Comparison of ENCODE assay signal across 18 cellular contexts in the genomic region with DNA sequence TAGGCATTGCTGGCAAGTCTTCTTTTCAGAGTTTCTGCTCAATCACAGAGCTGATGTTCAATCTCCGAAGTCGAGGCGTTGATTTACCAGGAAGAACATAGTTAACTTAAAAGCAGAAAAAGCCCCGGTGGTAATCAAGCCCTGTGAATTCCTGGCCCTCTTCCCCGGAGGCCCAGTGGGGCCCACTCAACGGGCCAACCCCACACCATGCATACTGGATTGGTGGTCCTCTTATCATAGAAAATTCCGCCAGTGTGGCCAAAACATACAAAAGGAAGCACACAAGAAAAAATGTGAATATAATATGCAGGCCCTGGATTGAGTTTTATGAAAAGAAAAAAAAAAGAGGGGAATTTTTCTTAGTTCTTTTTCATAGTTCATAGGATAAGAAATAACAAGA.
DNase-seq lines count a peak whose midpoint lies in the region; ATAC-seq and TF ChIP-seq lines count a peak whose summit lies in the region.
"Had no signal": no experiment of that assay in that cellular context is flagged by ENCODE, and none has a peak within 500 bp of the region (broad histone marks: within the 10 kb centered on the region; RNA-seq: fewer than 3 reads in every experiment).

No MANE protein-coding gene starts in this region.

- TF ChIP-seq CTCF in choroid plexus epithelial cell (conservative IDR thresholded peaks at IDR 0.05; ENCODE audit: low read depth, low read length): no peak

- H3K27me3 ChIP-seq in SJSA1 (replicated peaks): no peaks in the 10 kb centered on the region
- H3K27me3 ChIP-seq: BE2C had no signal

- H3K4me3 ChIP-seq in SJSA1 (no peak overlapping the region), choroid plexus epithelial cell (ENCODE audit: low read depth, low read length) (no peak overlapping the region)

- peak in 1 of 2 experiments; percentile 18 for DNase-seq in SJSA1 (ENCODE audit: low read depth in 1 of 2, low spot score in 2 of 2)
- peak; percentile 55 for DNase-seq in choroid plexus epithelial cell (ENCODE audit: low read depth)
- DNase-seq in left ventricle myocardium superior: peak; percentile 35
- DNase-seq in posterior vena cava (ENCODE audit: low spot score): peak; percentile 68
- DNase-seq in GM19240 (ENCODE audit: insufficient read length, low spot score): no peak
- no peak for DNase-seq in superior temporal gyrus (ENCODE audit: extremely low spot score)
- no peak for DNase-seq in glomerular visceral epithelial cell (ENCODE audit: extremely low spot score)
- no peak for DNase-seq in caudate nucleus (lab: John Stamatoyannopoulos, UW)
- DNase-seq: BE2C; CD4-positive, CD25-positive, alpha-beta regulatory T cell; COR-L47; GOT3; IMR-90; NCI-H1417 treated with DMSO at 0.1 percent for 48 hours; NCI-H187 treated with DMSO at 0.1 percent for 48 hours; NCI-H345; NCI-H524 treated with DMSO at 0.1 percent for 48 hours had no signal

- no peaks in the 10 kb centered on the region for H3K36me3 ChIP-seq in SJSA1
- H3K36me3 ChIP-seq: BE2C had no signal

- H3K9me3 ChIP-seq in SJSA1 (replicated peaks): no peaks in the 10 kb centered on the region
- H3K9me3 ChIP-seq: BE2C had no signal

- H3K27ac ChIP-seq in SJSA1 (peak overlapping the region; percentile 22; the same call in 1 of the 2 replicates), caudate nucleus (ENCODE audit: low read depth, low read length) (no peak overlapping the region)

- ATAC-seq in left ventricle myocardium superior: peak; percentile 46
- ATAC-seq: HCT116 had no signal

- H3K4me1 ChIP-seq in SJSA1 (replicated peaks): peaks cover 7% of the 10 kb centered on the region; the same call in 1 of the 2 replicates
- H3K4me1 ChIP-seq: BE2C had no signal

- intact Hi-C loops in left ventricle myocardium superior (cut with micrococcal nuclease): no loop called here
- intact Hi-C loops in posterior vena cava (cut with DNase I): no loop called here

Comparison
In these comparisons a context has a peak if more than half of its experiments do, and no peak if none do; other contexts are left out.
1. DNase-seq: peak in choroid plexus epithelial cell (single experiment), left ventricle myocardium superior (single experiment) and posterior vena cava (single experiment); none in GM19240 (single experiment), superior temporal gyrus (single experiment), glomerular visceral epithelial cell (single experiment) and caudate nucleus (0 of 61).